23 cellular contexts compared by ENCODE assay signal in genomic region chr17:27921077-27921476, GRCh38. TPM values are rescaled to one million over a fixed set of nuclear protein-coding genes. Genes with fewer than 3 reads are reported as not detected.
DNase-seq lines count a peak whose midpoint lies in the region; ATAC-seq and TF ChIP-seq lines count a peak whose summit lies in the region.
"Had no signal": no experiment of that assay in that cellular context is flagged by ENCODE, and none has a peak within 500 bp of the region (broad histone marks: within the 10 kb centered on the region; RNA-seq: fewer than 3 reads in every experiment).

No MANE protein-coding gene starts in this region.

- H3K4me3 ChIP-seq in heart left ventricle, result no peak overlapping the region
- no peak overlapping the region for H3K4me3 ChIP-seq in left ventricle myocardium inferior
- no peak overlapping the region for H3K4me3 ChIP-seq in right cardiac atrium (ENCODE audit: low read length)
- H3K4me3 ChIP-seq: A549; BLaER1 treated with 17β-estradiol and CSF1 and Interleukin-3, amounts not matched to agents 10 nM and 100 nM; GM12878; HAP-1 had no signal

- TF ChIP-seq POLR2A in heart left ventricle (IDR thresholded peaks at IDR 0.05), result no peak

- no peaks in the 10 kb centered on the region for H3K27me3 ChIP-seq in heart left ventricle
- H3K27me3 ChIP-seq in left ventricle myocardium inferior (ENCODE audit: low read depth), result no peaks in the 10 kb centered on the region
- H3K27me3 ChIP-seq in right cardiac atrium (ENCODE audit: control insufficient read depth, insufficient read depth), result no peaks in the 10 kb centered on the region
- H3K27me3 ChIP-seq: BE2C; BLaER1 treated with 17β-estradiol and CSF1 and Interleukin-3, amounts not matched to agents 10 nM and 100 nM had no signal

- DNase-seq in heart left ventricle (no peak), Right ventricle myocardium superior (no peak), left ventricle myocardium inferior (no peak), right cardiac atrium (no peak)
- DNase-seq in stimulated activated CD4-positive, alpha-beta T cell treated with anti-CD3 and anti-CD28 coated beads, Interleukin-2, amount 100 ng/mL, for 48 hours, result no peak
- DNase-seq: 8988T; ACHN; AML-193; BE2C; CD4-positive, alpha-beta T cell; CD8-positive, alpha-beta memory T cell; DMS 273 treated with DMSO at 0.1 percent for 48 hours; DMS79; EL; GDM1; GOT3; HFFc6 had no signal

- peaks cover 0 to 14% (median 1%) of the 10 kb centered on the region in 12 donors for H3K4me1 ChIP-seq in heart left ventricle
- peaks cover 9% of the 10 kb centered on the region for H3K4me1 ChIP-seq in left ventricle myocardium inferior
- H3K4me1 ChIP-seq in right cardiac atrium (ENCODE audit: control insufficient read depth, insufficient read depth, low read length), result no peaks in the 10 kb centered on the region
- H3K4me1 ChIP-seq: A549; BE2C; BLaER1 treated with 17β-estradiol and CSF1 and Interleukin-3, amounts not matched to agents 10 nM and 100 nM; HAP-1 had no signal

- no peaks in the 10 kb centered on the region for H3K36me3 ChIP-seq in heart left ventricle
- no peaks in the 10 kb centered on the region for H3K36me3 ChIP-seq in left ventricle myocardium inferior
- H3K36me3 ChIP-seq: BE2C; BLaER1 treated with 17β-estradiol and CSF1 and Interleukin-3, amounts not matched to agents 10 nM and 100 nM; HAP-1 had no signal

- intact Hi-C loops in heart left ventricle (cut with DNase I) (loop anchor here in 1 of 10 donors (2.0 kb wide), 1 partner anchor 48 kb away; no protein-coding TSS in a partner anchor), Right ventricle myocardium superior (cut with DNase I) (no loop called here), left ventricle myocardium inferior (cut with micrococcal nuclease) (no loop called here), right cardiac atrium (cut with DNase I) (no loop called here)

- H3K27ac ChIP-seq in heart left ventricle, result peak overlapping the region in 6 of 12 donors; percentile 11 to 68 (median 52)
- peak overlapping the region; percentile 67 for H3K27ac ChIP-seq in left ventricle myocardium inferior (replicated peaks)
- H3K27ac ChIP-seq in right cardiac atrium (ENCODE audit: low read length), result no peak overlapping the region
- H3K27ac ChIP-seq: A549; BLaER1 treated with 17β-estradiol and CSF1 and Interleukin-3, amounts not matched to agents 10 nM and 100 nM had no signal

- peaks cover 0 to 9% (median 0%) of the 10 kb centered on the region in 12 donors for H3K9me3 ChIP-seq in heart left ventricle
- peaks cover 10% of the 10 kb centered on the region for H3K9me3 ChIP-seq in left ventricle myocardium inferior (replicated peaks)
- H3K9me3 ChIP-seq in right cardiac atrium (ENCODE audit: control insufficient read depth, low read length), result no peaks in the 10 kb centered on the region
- H3K9me3 ChIP-seq: A549, BE2C, HAP-1 had no signal

- TF ChIP-seq CTCF in heart left ventricle (IDR thresholded peaks at IDR 0.05), result no peak
- TF ChIP-seq CTCF in left ventricle myocardium inferior (IDR thresholded peaks at IDR 0.05; ENCODE audit: borderline replicate concordance), result no peak

- ATAC-seq in heart left ventricle (peak in 3 of 4 donors; percentile 15 to 38 (median 22)), Right ventricle myocardium superior (ENCODE audit: poor library complexity) (no peak), right cardiac atrium (peak; percentile 13 to 19), GM19023 (IDR thresholded peaks at IDR 0.05; ENCODE audit: unreplicated experiment) (no peak), GM19452 (IDR thresholded peaks at IDR 0.05; ENCODE audit: unreplicated experiment) (no peak)
- ATAC-seq: A549, GM12878 had no signal

- WGBS in heart left ventricle, 4 donors, result 83 to 90% (median 90%) methylated on average over 5 of the region's 5 CpGs
- WGBS in right cardiac atrium, result 86% methylated on average over 5 of the region's 5 CpGs

RNA-seq across cellular contexts. Expression of gene LYRM9, which starts 27.9 kb away (rescaled TPM):
- total RNA-seq in heart left ventricle (10 to 100 TPM in 4 of 9 donors, 1 to 10 TPM in 5; 3.9 to 25.2 (median 9.7) TPM), Right ventricle myocardium superior (9.4 TPM), left ventricle myocardium inferior (8.3 TPM), right cardiac atrium (10 to 100 TPM in 1 of 4 donors, 1 to 10 TPM in 3; 9.0 to 14.4 (median 9.9) TPM)
- polyA plus RNA-seq in heart left ventricle (1 to 10 TPM; 4.3 to 9.1 TPM), right cardiac atrium (20.8 TPM)

Comparison
In these comparisons a context has a peak if more than half of its experiments do, and no peak if none do; other contexts are left out.
1. ATAC-seq: peak in heart left ventricle (3 of 4) and right cardiac atrium (2 of 2); none in Right ventricle myocardium superior (single experiment), GM19023 (single experiment) and GM19452 (single experiment).